ENCODE assay signal across 27 cellular contexts in genomic region chr6:129117355-129117754, GRCh38.
"Had no signal": no experiment of that assay in that cellular context is flagged by ENCODE, and none has a peak within 500 bp of the region (broad histone marks: within the 10 kb centered on the region; RNA-seq: fewer than 3 reads in every experiment).

No MANE protein-coding gene starts in this region.

- ATAC-seq: activated CD4-positive, alpha-beta T cell treated with anti-CD3 and anti-CD28 coated beads for 36 hours; activated naive CD4-positive, alpha-beta T cell treated with anti-CD3 and anti-CD28 coated beads, Interleukin-2, amount 50 U/mL, for 72 hours; activated T-cell treated with anti-CD3 and anti-CD28 coated beads, Interleukin-2, amount 50 U/mL, for 72 hours; effector memory CD8-positive, alpha-beta T cell; foreskin keratinocyte; gastroesophageal sphincter had no signal

- H3K27me3 ChIP-seq: brain microvascular endothelial cell, esophagus muscularis mucosa, foreskin keratinocyte, gastroesophageal sphincter had no signal

- DNase-seq: activated CD4-positive, alpha-beta memory T cell treated with anti-CD3 and anti-CD28 coated beads for 36 hours; activated CD4-positive, alpha-beta T cell treated with anti-CD3 and anti-CD28 coated beads for 36 hours; activated CD4-positive, alpha-beta T cell treated with anti-CD3 and anti-CD28 coated beads, Interleukin-2, amount 10 ng/mL, durations not matched to agents 24 days and 14 days; activated CD4-positive, CD25-positive, alpha-beta regulatory T cell; activated CD4-positive, CD25-positive, alpha-beta regulatory T cell treated with anti-CD3 and anti-CD28 coated beads, Interleukin-2, amount 50 U/mL, for 72 hours; activated CD8-positive, alpha-beta memory T cell treated with anti-CD3 and anti-CD28 coated beads, Interleukin-2, amount 50 U/mL, for 48 hours; activated gamma-delta T cell; activated naive CD4-positive, alpha-beta T cell; activated naive CD4-positive, alpha-beta T cell treated with anti-CD3 and anti-CD28 coated beads, Interleukin-2, amount 10 ng/mL, durations not matched to agents 7 days and 5 days; activated naive CD8-positive, alpha-beta T cell treated with anti-CD3 and anti-CD28 coated beads, Interleukin-2, amount 10 ng/mL, durations not matched to agents 7 days and 5 days; activated T-cell treated with anti-CD3 and anti-CD28 coated beads for 4 hours; activated T-cell treated with anti-CD3 and anti-CD28 coated beads, Interleukin-2, amount 50 U/mL, for 24 hours; activated T-cell treated with anti-CD3 and anti-CD28 coated beads, Interleukin-2, amount 50 U/mL, for 72 hours; amniotic stem cell; anterior cingulate cortex; brain microvascular endothelial cell; cortex of kidney; dermis blood vessel endothelial cell; effector CD4-positive, alpha-beta T cell; effector memory CD8-positive, alpha-beta T cell; erythroblast; foreskin keratinocyte; T-helper 2 cell had no signal

- H3K36me3 Mint-ChIP-seq: activated CD4-positive, alpha-beta memory T cell treated with anti-CD3 and anti-CD28 coated beads for 36 hours; activated naive CD4-positive, alpha-beta T cell treated with anti-CD3 and anti-CD28 coated beads, Interleukin-2, amount 10 ng/mL, durations not matched to agents 7 days and 5 days; activated naive CD4-positive, alpha-beta T cell treated with anti-CD3 and anti-CD28 coated beads, Interleukin-2, amount 50 U/mL, for 72 hours; activated naive CD8-positive, alpha-beta T cell treated with anti-CD3 and anti-CD28 coated beads, Interleukin-2, amount 10 ng/mL, durations not matched to agents 7 days and 5 days had no signal

- H3K4me3 ChIP-seq: esophagus muscularis mucosa, gastroesophageal sphincter had no signal

- H3K27ac ChIP-seq: brain microvascular endothelial cell, esophagus muscularis mucosa, foreskin keratinocyte, gastroesophageal sphincter had no signal

- H3K4me1 ChIP-seq: foreskin keratinocyte had no signal

- H3K27me3 Mint-ChIP-seq: activated CD4-positive, alpha-beta T cell treated with anti-CD3 and anti-CD28 coated beads, Interleukin-2, amount 10 ng/mL, durations not matched to agents 24 days and 14 days; activated naive CD4-positive, alpha-beta T cell treated with anti-CD3 and anti-CD28 coated beads, Interleukin-2, amount 10 ng/mL, durations not matched to agents 7 days and 5 days; activated naive CD8-positive, alpha-beta T cell treated with anti-CD3 and anti-CD28 coated beads, Interleukin-2, amount 10 ng/mL, durations not matched to agents 7 days and 5 days; central memory CD8-positive, alpha-beta T cell; effector memory CD8-positive, alpha-beta T cell had no signal

- H3K9me3 Mint-ChIP-seq: activated CD4-positive, alpha-beta memory T cell treated with anti-CD3 and anti-CD28 coated beads for 36 hours; activated CD4-positive, alpha-beta T cell treated with anti-CD3 and anti-CD28 coated beads, Interleukin-2, amount 10 ng/mL, durations not matched to agents 24 days and 14 days; activated naive CD4-positive, alpha-beta T cell treated with anti-CD3 and anti-CD28 coated beads, Interleukin-2, amount 10 ng/mL, durations not matched to agents 7 days and 5 days; activated naive CD4-positive, alpha-beta T cell treated with anti-CD3 and anti-CD28 coated beads, Interleukin-2, amount 50 U/mL, for 72 hours; activated naive CD8-positive, alpha-beta T cell treated with anti-CD3 and anti-CD28 coated beads, Interleukin-2, amount 10 ng/mL, durations not matched to agents 7 days and 5 days; activated T-cell treated with anti-CD3 and anti-CD28 coated beads, Interleukin-2, amount 50 U/mL, for 24 hours; activated T-cell treated with anti-CD3 and anti-CD28 coated beads, Interleukin-2, amount 50 U/mL, for 72 hours; central memory CD8-positive, alpha-beta T cell; effector memory CD8-positive, alpha-beta T cell had no signal

- H3K36me3 ChIP-seq: brain microvascular endothelial cell, esophagus muscularis mucosa, gastroesophageal sphincter had no signal

- H3K27ac Mint-ChIP-seq: activated CD4-positive, alpha-beta memory T cell treated with anti-CD3 and anti-CD28 coated beads for 36 hours; activated CD4-positive, alpha-beta T cell treated with anti-CD3 and anti-CD28 coated beads for 36 hours; activated CD4-positive, alpha-beta T cell treated with anti-CD3 and anti-CD28 coated beads, Interleukin-2, amount 10 ng/mL, durations not matched to agents 24 days and 14 days; activated naive CD4-positive, alpha-beta T cell treated with anti-CD3 and anti-CD28 coated beads, Interleukin-2, amount 10 ng/mL, durations not matched to agents 7 days and 5 days; activated naive CD4-positive, alpha-beta T cell treated with anti-CD3 and anti-CD28 coated beads, Interleukin-2, amount 50 U/mL, for 72 hours; activated naive CD8-positive, alpha-beta T cell treated with anti-CD3 and anti-CD28 coated beads, Interleukin-2, amount 10 ng/mL, durations not matched to agents 7 days and 5 days; activated T-cell treated with anti-CD3 and anti-CD28 coated beads, Interleukin-2, amount 50 U/mL, for 24 hours; activated T-cell treated with anti-CD3 and anti-CD28 coated beads, Interleukin-2, amount 50 U/mL, for 72 hours; effector memory CD8-positive, alpha-beta T cell had no signal

- H3K4me3 Mint-ChIP-seq: activated CD4-positive, alpha-beta memory T cell treated with anti-CD3 and anti-CD28 coated beads for 36 hours; activated CD4-positive, alpha-beta T cell treated with anti-CD3 and anti-CD28 coated beads for 36 hours; activated CD4-positive, alpha-beta T cell treated with anti-CD3 and anti-CD28 coated beads, Interleukin-2, amount 10 ng/mL, durations not matched to agents 24 days and 14 days; activated naive CD4-positive, alpha-beta T cell treated with anti-CD3 and anti-CD28 coated beads, Interleukin-2, amount 10 ng/mL, durations not matched to agents 7 days and 5 days; activated naive CD8-positive, alpha-beta T cell treated with anti-CD3 and anti-CD28 coated beads, Interleukin-2, amount 10 ng/mL, durations not matched to agents 7 days and 5 days; activated T-cell treated with anti-CD3 and anti-CD28 coated beads, Interleukin-2, amount 50 U/mL, for 24 hours; activated T-cell treated with anti-CD3 and anti-CD28 coated beads, Interleukin-2, amount 50 U/mL, for 72 hours; central memory CD8-positive, alpha-beta T cell; effector memory CD8-positive, alpha-beta T cell had no signal

- H3K9me3 ChIP-seq: esophagus muscularis mucosa, gastroesophageal sphincter had no signal

- H3K4me1 Mint-ChIP-seq: activated CD4-positive, alpha-beta T cell treated with anti-CD3 and anti-CD28 coated beads for 36 hours; activated CD4-positive, alpha-beta T cell treated with anti-CD3 and anti-CD28 coated beads, Interleukin-2, amount 10 ng/mL, durations not matched to agents 24 days and 14 days; activated naive CD4-positive, alpha-beta T cell treated with anti-CD3 and anti-CD28 coated beads, Interleukin-2, amount 10 ng/mL, durations not matched to agents 7 days and 5 days; activated naive CD8-positive, alpha-beta T cell treated with anti-CD3 and anti-CD28 coated beads, Interleukin-2, amount 10 ng/mL, durations not matched to agents 7 days and 5 days; central memory CD8-positive, alpha-beta T cell had no signal
